In the genomic region with DNA sequence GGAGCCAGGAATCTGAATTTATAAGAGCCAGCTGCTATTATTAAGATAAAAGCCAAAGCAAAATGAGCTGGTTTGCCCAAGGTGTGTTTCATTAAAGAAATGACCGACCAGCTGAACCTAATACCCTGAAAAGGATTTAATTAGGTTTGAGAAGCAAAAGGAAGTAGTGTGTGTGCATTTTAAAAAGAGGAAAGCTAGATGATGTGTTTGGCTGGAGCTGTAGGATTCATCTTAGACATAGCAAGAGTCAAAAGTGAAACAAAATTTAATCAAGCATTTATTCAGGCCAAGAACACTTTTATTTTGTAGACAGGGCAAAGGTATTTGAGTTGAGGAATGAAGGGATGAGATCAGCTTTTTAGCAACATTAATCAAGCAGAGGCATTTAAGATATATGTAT, we compare ENCODE assay signal across 21 cellular contexts. TPM values are rescaled to one million over a fixed set of nuclear protein-coding genes. Genes with fewer than 3 reads are reported as not detected.
DNase-seq lines count a peak whose midpoint lies in the region; ATAC-seq and TF ChIP-seq lines count a peak whose summit lies in the region.
"Had no signal": no experiment of that assay in that cellular context is flagged by ENCODE, and none has a peak within 500 bp of the region (broad histone marks: within the 10 kb centered on the region; RNA-seq: fewer than 3 reads in every experiment).

No MANE protein-coding gene starts in this region.

- peaks cover 3% of the 10 kb centered on the region for H3K27me3 Mint-ChIP-seq in nephron (ENCODE audit: low read depth)
- H3K27me3 Mint-ChIP-seq: IgD-negative memory B cell had no signal

- DNase-seq in DMS79 (lab: John Stamatoyannopoulos, UW) (peak; percentile 51), NCI-H524 treated with DMSO at 0.1 percent for 48 hours (lab: John Stamatoyannopoulos, UW) (peak; percentile 59), SIG-M5 treated with dmso at 0.1 percent for 504 hours (lab: John Stamatoyannopoulos, UW; ENCODE audit: unreplicated experiment) (no peak), NOMO-1 (lab: John Stamatoyannopoulos, UW; ENCODE audit: unreplicated experiment in 2 of 2) (no peak)
- DNase-seq: ACHN; C1 segment of cervical spinal cord; CD8-positive, alpha-beta T cell; DMS153; GDM1; NCI-H1694; NCI-H2081 treated with DMSO at 0.1 percent for 48 hours; NCI-H774; OCI-M1 had no signal

- no peaks in the 10 kb centered on the region for H3K36me3 Mint-ChIP-seq in nephron (ENCODE audit: low read depth)
- H3K36me3 Mint-ChIP-seq: CD8-positive, alpha-beta T cell had no signal

- peaks cover 11% of the 10 kb centered on the region for H3K4me1 Mint-ChIP-seq in nephron

- H3K4me3 Mint-ChIP-seq in nephron: no peak overlapping the region
- H3K4me3 Mint-ChIP-seq: CD8-positive, alpha-beta T cell; IgD-negative memory B cell; T-helper 1 cell treated with Interleukin-12 subunit alpha and Interleukin-12 subunit beta and Interleukin-4 antibody, amounts not matched to agents 30 μg/mL and 1 μg/mL, for 36 hours had no signal

- no peak for TF ChIP-seq CTCF in nephron (IDR thresholded peaks at IDR 0.05; ENCODE audit: unreplicated experiment in 3 of 3)

- H3K9me3 Mint-ChIP-seq in nephron: peaks cover 5% of the 10 kb centered on the region
- H3K9me3 Mint-ChIP-seq: CD8-positive, alpha-beta T cell; IgD-negative memory B cell; T-helper 1 cell treated with Interleukin-12 subunit alpha and Interleukin-12 subunit beta and Interleukin-4 antibody, amounts not matched to agents 30 μg/mL and 1 μg/mL, for 36 hours had no signal

- ATAC-seq in GM18867 (IDR thresholded peaks at IDR 0.05; ENCODE audit: unreplicated experiment): peak; percentile 42
- no peak for ATAC-seq in GM18870 (IDR thresholded peaks at IDR 0.05; ENCODE audit: unreplicated experiment)
- no peak for ATAC-seq in esophagus mucosa
- ATAC-seq: CD8-positive, alpha-beta T cell; HCT116; Right ventricle myocardium inferior had no signal

- peak overlapping the region in 2 of 3 experiments; percentile 2 to 8 for H3K27ac Mint-ChIP-seq in nephron
- H3K27ac Mint-ChIP-seq: CD8-positive, alpha-beta T cell; IgD-negative memory B cell; T-helper 1 cell treated with Interleukin-12 subunit alpha and Interleukin-12 subunit beta and Interleukin-4 antibody, amounts not matched to agents 30 μg/mL and 1 μg/mL, for 36 hours had no signal

RNA-seq across cellular contexts. Expression of a gene that starts 43.6 kb away (rescaled TPM):
- total RNA-seq in esophagus mucosa: 20.4 TPM

Comparison
In these comparisons a context has a peak if more than half of its experiments do, and no peak if none do; other contexts are left out.
1. DNase-seq: peak in DMS79 (single experiment) and NCI-H524 treated with DMSO at 0.1 percent for 48 hours (single experiment); none in SIG-M5 treated with dmso at 0.1 percent for 504 hours (single experiment) and NOMO-1 (0 of 2).